24 cellular contexts compared by ENCODE assay signal in genomic region chr10:42812028-42812427, GRCh38.
"Had no signal": no experiment of that assay in that cellular context is flagged by ENCODE, and none has a peak within 500 bp of the region (broad histone marks: within the 10 kb centered on the region; RNA-seq: fewer than 3 reads in every experiment).

No MANE protein-coding gene starts in this region.

- H3K9me3 ChIP-seq: SJSA1 had no signal

- H3K9ac ChIP-seq: KMS-11 had no signal

- H3K4me1 ChIP-seq: SJSA1 had no signal

- H3K27me3 ChIP-seq: SJSA1 had no signal

- FAIRE-seq: HTR-8/SVneo, K562, RCC 7860 had no signal

- H3K27me3 Mint-ChIP-seq: IgD-negative memory B cell had no signal

- ATAC-seq: K562 had no signal

- H3K4me3 Mint-ChIP-seq: IgD-negative memory B cell had no signal

- DNase-seq: MV-4-11, NCI-H1048, NCI-H1105 treated with DMSO at 0.1 percent for 48 hours, NCI-H1417 treated with DMSO at 0.1 percent for 48 hours, NCI-H146, NCI-H1694 treated with DMSO at 0.1 percent for 48 hours, NCI-H1930, NCI-H2081, NCI-H2107, NCI-H2227 treated with DMSO at 0.1 percent for 48 hours, NCI-H524, NCI-H526 treated with DMSO at 0.1 percent for 48 hours, NCI-H748 treated with DMSO at 0.1 percent for 48 hours, Right ventricle myocardium superior, RPMI8226, SIG-M5 had no signal

- H3K4me3 ChIP-seq: K562, SJSA1, SK-N-MC had no signal

- H3K27ac ChIP-seq: HL-60, KMS-11, SJSA1, SK-N-MC had no signal

- H3K4me2 ChIP-seq: KMS-11 had no signal
